In genomic region chr5:68406767-68407232, GRCh38 we compare ENCODE assay signal across 9 cellular contexts.
DNase-seq lines count a peak whose midpoint lies in the region; ATAC-seq and TF ChIP-seq lines count a peak whose summit lies in the region.
"Had no signal": no experiment of that assay in that cellular context is flagged by ENCODE, and none has a peak within 500 bp of the region (broad histone marks: within the 10 kb centered on the region; RNA-seq: fewer than 3 reads in every experiment).

No MANE protein-coding gene starts in this region.

- no peak overlapping the region for H2AK5ac ChIP-seq in mesenchymal stem cell (ENCODE audit: low read length, severe bottlenecking)

- H2AFZ ChIP-seq in mesenchymal stem cell (ENCODE audit: low read depth, low read length) = no peak overlapping the region

- H2BK12ac ChIP-seq in mesenchymal stem cell (ENCODE audit: low read length in 2 of 2) = peak overlapping the region in 1 of 2 experiments; percentile 74

- H3K9ac ChIP-seq in mesenchymal stem cell (ENCODE audit: low read length) = no peak overlapping the region

- POLR2A ChIA-PET in activated CD4-positive, alpha-beta T cell treated with anti-CD3 and anti-CD28 coated beads for 36 hours (lab: Charles Lee) = no interaction called here

- H3K4ac ChIP-seq in mesenchymal stem cell (ENCODE audit: low read depth in 1 of 2, low read length in 2 of 2) = no peak overlapping the region

- H3K79me1 ChIP-seq in mesenchymal stem cell (replicated peaks; ENCODE audit: low read length, poor library complexity, severe bottlenecking) = no peaks in the 10 kb centered on the region

- H3K36me3 ChIP-seq in Peyer's patch (no peaks in the 10 kb centered on the region), mesenchymal stem cell (ENCODE audit: control insufficient read depth in 1 of 2, insufficient read depth in 2 of 2, low read depth in 1 of 2, low read length in 2 of 2) (no peaks in the 10 kb centered on the region)
- no peaks in the 10 kb centered on the region for H3K36me3 ChIP-seq in effector memory CD4-positive, alpha-beta T cell (ENCODE audit: control insufficient read depth, insufficient read depth, low read length)
- H3K36me3 ChIP-seq: thoracic aorta had no signal

- CTCF ChIA-PET in activated CD4-positive, alpha-beta T cell treated with anti-CD3 and anti-CD28 coated beads for 36 hours (lab: Charles Lee) = interaction anchor here (0.6 to 1.2 kb wide), 3 partner anchors 16 to 137 kb away, joined by 3 read pairs; no protein-coding TSS in a partner anchor

- H3K4me3 ChIP-seq in Peyer's patch (no peak overlapping the region), mesenchymal stem cell (ENCODE audit: insufficient read depth in 1 of 2, low read depth in 1 of 2, low read length in 2 of 2) (no peak overlapping the region)
- no peak overlapping the region for H3K4me3 ChIP-seq in effector memory CD4-positive, alpha-beta T cell (ENCODE audit: insufficient read depth, low read depth, low read length, poor library complexity, severe bottlenecking)
- H3K4me3 ChIP-seq: thoracic aorta had no signal

- TF ChIP-seq CTCF in Peyer's patch (IDR thresholded peaks at IDR 0.05) = no peak

- H3K27me3 ChIP-seq in Peyer's patch = no peaks in the 10 kb centered on the region
- H3K27me3 ChIP-seq in mesenchymal stem cell (ENCODE audit: control insufficient read depth in 1 of 2, insufficient read depth in 1 of 2, low read length in 2 of 2) = no peaks in the 10 kb centered on the region
- H3K27me3 ChIP-seq in effector memory CD4-positive, alpha-beta T cell (replicated peaks; ENCODE audit: control insufficient read depth, insufficient read depth, low read length, poor library complexity, severe bottlenecking) = no peaks in the 10 kb centered on the region

- H3K14ac ChIP-seq in mesenchymal stem cell (ENCODE audit: low read length in 2 of 2) = peak overlapping the region in 1 of 2 experiments; percentile 53

- peaks cover 0 to 10% (median 4%) of the 10 kb centered on the region in 4 donors for H3K4me1 ChIP-seq in Peyer's patch
- H3K4me1 ChIP-seq in mesenchymal stem cell (ENCODE audit: control insufficient read depth, insufficient read depth, low read depth, low read length) = peaks cover 1% of the 10 kb centered on the region
- H3K4me1 ChIP-seq in effector memory CD4-positive, alpha-beta T cell (ENCODE audit: control insufficient read depth, insufficient read depth, low read length, poor library complexity, severe bottlenecking) = peaks cover 9% of the 10 kb centered on the region

- H4K8ac ChIP-seq in mesenchymal stem cell (ENCODE audit: low read length) = peak overlapping the region; percentile 87

- peaks cover 26% of the 10 kb centered on the region for H3K4me1 Mint-ChIP-seq in activated CD4-positive, alpha-beta T cell treated with anti-CD3 and anti-CD28 coated beads for 36 hours

- no peak for DNase-seq in activated CD4-positive, alpha-beta T cell treated with anti-CD3 and anti-CD28 coated beads for 36 hours
- no peak for DNase-seq in activated CD4-positive, alpha-beta T cell treated with anti-CD3 and anti-CD28 coated beads, Interleukin-2, amount 50 U/mL, for 4 hours
- DNase-seq in Peyer's patch (peak; percentile 38 to 60 (median 58)), mesenchymal stem cell (no peak), NCI-H226 (no peak)
- DNase-seq in effector memory CD4-positive, alpha-beta T cell = no peak
- DNase-seq in stimulated activated naive CD4-positive, alpha-beta T cell (lab: John Stamatoyannopoulos, UW) = no peak

- H3K23ac ChIP-seq in mesenchymal stem cell (ENCODE audit: low read length in 2 of 2) = no peak overlapping the region

- peak overlapping the region in 2 of 4 donors; percentile 2 to 30 for H3K27ac ChIP-seq in Peyer's patch
- no peak overlapping the region for H3K27ac ChIP-seq in mesenchymal stem cell (ENCODE audit: low read length, poor library complexity, severe bottlenecking)
- no peak overlapping the region for H3K27ac ChIP-seq in effector memory CD4-positive, alpha-beta T cell (ENCODE audit: insufficient read depth, low read length, poor library complexity, severe bottlenecking)
- H3K27ac ChIP-seq: thoracic aorta had no signal

- no peak overlapping the region for H2BK15ac ChIP-seq in mesenchymal stem cell (ENCODE audit: low read depth, poor library complexity, severe bottlenecking)

- WGBS in mesenchymal stem cell = 56% methylated on average over 6 of the region's 8 CpGs

- no peak overlapping the region for H2BK120ac ChIP-seq in mesenchymal stem cell (ENCODE audit: low read depth, low read length)

- no peak overlapping the region for H3K4me2 ChIP-seq in mesenchymal stem cell (ENCODE audit: low read length, poor library complexity, severe bottlenecking)

- H3K27ac Mint-ChIP-seq in activated CD4-positive, alpha-beta T cell treated with anti-CD3 and anti-CD28 coated beads for 36 hours = peak overlapping the region; percentile 55

- ATAC-seq in activated CD4-positive, alpha-beta T cell treated with anti-CD3 and anti-CD28 coated beads for 36 hours = peak; percentile 28
- ATAC-seq in HG02852 (IDR thresholded peaks at IDR 0.05; ENCODE audit: unreplicated experiment) = peak; percentile 92

- no peaks in the 10 kb centered on the region for H3K9me3 Mint-ChIP-seq in activated CD4-positive, alpha-beta T cell treated with anti-CD3 and anti-CD28 coated beads for 36 hours (ENCODE audit: low read depth)

- no peak overlapping the region for H3K4me3 Mint-ChIP-seq in activated CD4-positive, alpha-beta T cell treated with anti-CD3 and anti-CD28 coated beads for 36 hours

- no peak overlapping the region for H2BK5ac ChIP-seq in mesenchymal stem cell (ENCODE audit: low read depth, low read length, poor library complexity, severe bottlenecking)

- H3K27me3 Mint-ChIP-seq in activated CD4-positive, alpha-beta T cell treated with anti-CD3 and anti-CD28 coated beads for 36 hours = peaks cover 1% of the 10 kb centered on the region

- TF ChIP-seq POLR2A in Peyer's patch (IDR thresholded peaks at IDR 0.05) = no peak

- H3K36me3 Mint-ChIP-seq in activated CD4-positive, alpha-beta T cell treated with anti-CD3 and anti-CD28 coated beads for 36 hours (ENCODE audit: low read depth) = no peaks in the 10 kb centered on the region

- H3K18ac ChIP-seq in mesenchymal stem cell (ENCODE audit: low read depth in 1 of 2, low read length in 2 of 2) = peak overlapping the region in 1 of 2 experiments; percentile 3

- H4K91ac ChIP-seq in mesenchymal stem cell (ENCODE audit: low read length) = no peak overlapping the region

- intact Hi-C loops in activated CD4-positive, alpha-beta T cell treated with anti-CD3 and anti-CD28 coated beads for 36 hours (cut with DNase I, micrococcal nuclease) = loop anchor here (1.0 kb wide), 1 partner anchor 28 kb away; no protein-coding TSS in a partner anchor

- H3K9me3 ChIP-seq in Peyer's patch (no peaks in the 10 kb centered on the region), mesenchymal stem cell (ENCODE audit: control insufficient read depth, low read length) (no peaks in the 10 kb centered on the region)
- H3K9me3 ChIP-seq in effector memory CD4-positive, alpha-beta T cell (ENCODE audit: control insufficient read depth, low read length) = no peaks in the 10 kb centered on the region
- H3K9me3 ChIP-seq: thoracic aorta had no signal

Comparison
In these comparisons a context has a peak if more than half of its experiments do, and no peak if none do; other contexts are left out.
1. DNase-seq: peak in Peyer's patch (3 of 3); none in activated CD4-positive, alpha-beta T cell treated with anti-CD3 and anti-CD28 coated beads for 36 hours (single experiment), activated CD4-positive, alpha-beta T cell treated with anti-CD3 and anti-CD28 coated beads, Interleukin-2, amount 50 U/mL, for 4 hours (0 of 2), mesenchymal stem cell (single experiment), effector memory CD4-positive, alpha-beta T cell (0 of 3), stimulated activated naive CD4-positive, alpha-beta T cell (0 of 6) and NCI-H226 (single experiment).